ENCODE assay signal across 9 cellular contexts in genomic region chr9:26945591-26945990, GRCh38.
DNase-seq lines count a peak whose midpoint lies in the region; ATAC-seq and TF ChIP-seq lines count a peak whose summit lies in the region.
"Had no signal": no experiment of that assay in that cellular context is flagged by ENCODE, and none has a peak within 500 bp of the region (broad histone marks: within the 10 kb centered on the region; RNA-seq: fewer than 3 reads in every experiment).

No MANE protein-coding gene starts in this region.

- DNase-seq in central memory CD8-positive, alpha-beta T cell (ENCODE audit: low spot score in 2 of 2), result no peak
- DNase-seq in NCI-H2227 (lab: John Stamatoyannopoulos, UW; ENCODE audit: unreplicated experiment), result no peak
- DNase-seq in iPS-NIHi11 (ENCODE audit: low spot score), result no peak
- no peak for DNase-seq in NCI-H1417 treated with DMSO at 0.1 percent for 48 hours (lab: John Stamatoyannopoulos, UW)
- DNase-seq: SHP77 treated with DMSO at 0.1 percent for 48 hours had no signal

- peaks cover 9 to 33% (median 22%) of the 10 kb centered on the region in 10 experiments; a peak in 19 of 20 replicates for H3K4me1 ChIP-seq in BLaER1 treated with 17β-estradiol and CSF1 and Interleukin-3, amounts not matched to agents 10 nM and 100 nM
- H3K4me1 ChIP-seq in KMS-11 (ENCODE audit: low read depth, poor library complexity, severe bottlenecking) (peaks cover 43% of the 10 kb centered on the region), muscle layer of duodenum (ENCODE audit: control insufficient read depth in 1 of 2, insufficient read depth in 2 of 2, low read length in 2 of 2) (peaks cover 6 to 20% of the 10 kb centered on the region in 2 donors)

- H4K20me1 ChIP-seq in BLaER1 treated with 17β-estradiol and CSF1 and Interleukin-3, amounts not matched to agents 10 nM and 100 nM, result peaks cover 0 to 56% (median 52%) of the 10 kb centered on the region in 11 experiments; a peak in 17 of 22 replicates
- no peaks in the 10 kb centered on the region for H4K20me1 ChIP-seq in KMS-11 (ENCODE audit: insufficient read depth)

- peaks cover 14% of the 10 kb centered on the region for H3K27me3 Mint-ChIP-seq in central memory CD8-positive, alpha-beta T cell

- peak overlapping the region; percentile 93 to 99 (median 98) for H3K9ac ChIP-seq in BLaER1 treated with 17β-estradiol and CSF1 and Interleukin-3, amounts not matched to agents 10 nM and 100 nM
- H3K9ac ChIP-seq in KMS-11, result peak overlapping the region; percentile 91; the same call in 1 of the 2 replicates

- TF ChIP-seq CTCF in KMS-11 (conservative IDR thresholded peaks at IDR 0.05; ENCODE audit: low read depth, low read length), result no peak

- peak overlapping the region; percentile 99 for H3K27ac Mint-ChIP-seq in central memory CD8-positive, alpha-beta T cell (ENCODE audit: low read depth)

- H3K27ac ChIP-seq in BLaER1 treated with 17β-estradiol and CSF1 and Interleukin-3, amounts not matched to agents 10 nM and 100 nM, result peak overlapping the region; percentile 96 to 100 (median 99); a peak in 18 of 22 replicates
- peak overlapping the region; percentile 87; the same call in 1 of the 2 replicates for H3K27ac ChIP-seq in KMS-11
- peak overlapping the region; percentile 97 for H3K27ac ChIP-seq in muscle layer of duodenum (ENCODE audit: low read length)

- no peaks in the 10 kb centered on the region for H3K27me3 ChIP-seq in BLaER1 treated with 17β-estradiol and CSF1 and Interleukin-3, amounts not matched to agents 10 nM and 100 nM
- H3K27me3 ChIP-seq in KMS-11 (ENCODE audit: insufficient read depth, low read depth), result no peaks in the 10 kb centered on the region
- H3K27me3 ChIP-seq in muscle layer of duodenum (ENCODE audit: low read depth, low read length), result no peaks in the 10 kb centered on the region

- H3K9me3 Mint-ChIP-seq in central memory CD8-positive, alpha-beta T cell, result no peaks in the 10 kb centered on the region

- H3K36me3 ChIP-seq in BLaER1 treated with 17β-estradiol and CSF1 and Interleukin-3, amounts not matched to agents 10 nM and 100 nM, result peaks cover 10 to 47% (median 36%) of the 10 kb centered on the region in 11 experiments; a peak in 21 of 22 replicates
- H3K36me3 ChIP-seq in KMS-11 (ENCODE audit: insufficient read depth) (no peaks in the 10 kb centered on the region), muscle layer of duodenum (ENCODE audit: control insufficient read depth in 1 of 2, insufficient read depth in 2 of 2, low read length in 2 of 2) (peaks cover 0 to 3% of the 10 kb centered on the region in 2 donors)

- H3K79me2 ChIP-seq in KMS-11 (ENCODE audit: insufficient read depth, low read depth), result peaks cover 63% of the 10 kb centered on the region

- peaks cover 0 to 26% (median 9%) of the 10 kb centered on the region in 11 experiments; a peak in 8 of 22 replicates for H3K9me3 ChIP-seq in BLaER1 treated with 17β-estradiol and CSF1 and Interleukin-3, amounts not matched to agents 10 nM and 100 nM (replicated peaks in 1 of 11)
- no peaks in the 10 kb centered on the region for H3K9me3 ChIP-seq in muscle layer of duodenum (ENCODE audit: control insufficient read depth in 1 of 2, low read length in 2 of 2)

- no peak for ATAC-seq in central memory CD8-positive, alpha-beta T cell (replicated peaks; ENCODE audit: extremely low read depth, poor library complexity, severe bottlenecking)
- no peak for ATAC-seq in HG03571 (IDR thresholded peaks at IDR 0.05; ENCODE audit: unreplicated experiment)

- H2AFZ ChIP-seq in KMS-11 (ENCODE audit: low read depth), result no peak overlapping the region

- peaks cover 15% of the 10 kb centered on the region for H3K36me3 Mint-ChIP-seq in central memory CD8-positive, alpha-beta T cell (ENCODE audit: insufficient read depth)

- H3K4me2 ChIP-seq in BLaER1 treated with 17β-estradiol and CSF1 and Interleukin-3, amounts not matched to agents 10 nM and 100 nM, result peak overlapping the region; percentile 90 to 99 (median 94)
- H3K4me2 ChIP-seq in KMS-11, result peak overlapping the region; percentile 98

- peaks cover 49% of the 10 kb centered on the region for H3K4me1 Mint-ChIP-seq in central memory CD8-positive, alpha-beta T cell

- peak overlapping the region; percentile 92 for H3K4me3 Mint-ChIP-seq in central memory CD8-positive, alpha-beta T cell

- H3K4me3 ChIP-seq in BLaER1 treated with 17β-estradiol and CSF1 and Interleukin-3, amounts not matched to agents 10 nM and 100 nM, result peak overlapping the region; percentile 91 to 100 (median 96)
- H3K4me3 ChIP-seq in KMS-11 (IDR thresholded peaks at IDR 0.05; ENCODE audit: insufficient read depth, low read depth, low read length), result no peak overlapping the region
- peak overlapping the region; percentile 82 to 96 for H3K4me3 ChIP-seq in muscle layer of duodenum (ENCODE audit: low read depth in 1 of 2, low read length in 2 of 2)
